In the genomic region with DNA sequence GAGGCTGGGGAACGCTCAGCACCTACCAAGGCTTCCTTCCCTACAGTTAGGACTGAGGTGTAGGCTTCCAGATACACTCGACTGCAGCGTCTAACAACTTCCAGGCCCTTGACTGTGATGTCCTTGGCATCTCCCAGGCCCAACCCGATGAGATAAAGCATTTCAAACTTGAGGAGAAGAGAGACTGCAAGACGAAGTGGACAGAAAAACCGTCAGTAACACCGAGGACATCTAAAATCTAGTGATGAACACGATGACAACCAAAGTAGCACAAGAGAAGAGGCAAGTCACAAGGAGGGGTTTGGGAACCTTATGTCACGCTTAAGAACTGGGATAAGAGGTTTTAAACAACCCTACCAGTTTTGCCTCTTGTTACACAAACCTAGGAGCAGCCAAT, we compare ENCODE assay signal across 8 cellular contexts. TPM values are rescaled to one million over a fixed set of nuclear protein-coding genes. Genes with fewer than 3 reads are reported as not detected.
DNase-seq lines count a peak whose midpoint lies in the region; ATAC-seq and TF ChIP-seq lines count a peak whose summit lies in the region.

No MANE protein-coding gene starts in this region.

- H3K4me3 ChIP-seq in AG04449 (ENCODE audit: low read depth, low read length) (peak overlapping the region; percentile 79), SK-N-MC (peak overlapping the region; percentile 91), colonic mucosa (peak overlapping the region; percentile 63), mesenchymal stem cell (ENCODE audit: insufficient read depth in 1 of 2, low read depth in 1 of 2, low read length in 2 of 2) (peak overlapping the region; percentile 77 to 86), transverse colon (peak overlapping the region; percentile 43 to 72 (median 64))

- no peak for TF ChIP-seq POLR2A in transverse colon (IDR thresholded peaks at IDR 0.05)

- TF ChIP-seq CTCF in AG04449 (IDR thresholded peaks at IDR 0.05; ENCODE audit: insufficient read depth, low read length, missing control alignments) (no peak), colonic mucosa (IDR thresholded peaks at IDR 0.05) (no peak), transverse colon (IDR thresholded peaks at IDR 0.05) (no peak)

- H4K8ac ChIP-seq in mesenchymal stem cell (ENCODE audit: low read length), result peak overlapping the region; percentile 72

- no peak overlapping the region for H2BK5ac ChIP-seq in mesenchymal stem cell (ENCODE audit: low read depth, low read length, poor library complexity, severe bottlenecking)

- H3K27me3 ChIP-seq in colonic mucosa (no peaks in the 10 kb centered on the region), mesenchymal stem cell (ENCODE audit: control insufficient read depth in 1 of 2, insufficient read depth in 1 of 2, low read length in 2 of 2) (no peaks in the 10 kb centered on the region), transverse colon (no peaks in the 10 kb centered on the region)

- H3K4me1 ChIP-seq in colonic mucosa (no peaks in the 10 kb centered on the region), mesenchymal stem cell (ENCODE audit: control insufficient read depth, insufficient read depth, low read depth, low read length) (peaks cover 3% of the 10 kb centered on the region), transverse colon (peaks cover 4 to 29% (median 6%) of the 10 kb centered on the region in 4 donors)

- WGBS in mesenchymal stem cell, result 7% methylated on average over 7 of the region's 9 CpGs
- 1 to 6% methylated on average over 3 to 9 of the region's 9 CpGs for WGBS in transverse colon (ENCODE audit: low coverage in 1 of 2), 2 donors

- H3K23ac ChIP-seq in mesenchymal stem cell (ENCODE audit: low read length in 2 of 2), result no peak overlapping the region

- TF ChIP-seq EP300 in transverse colon (IDR thresholded peaks at IDR 0.05; ENCODE audit: low read depth), result no peak

- peak; percentile 29 for ATAC-seq in GM18907 (IDR thresholded peaks at IDR 0.05; ENCODE audit: unreplicated experiment)
- peak; percentile 18 for ATAC-seq in HG03103 (IDR thresholded peaks at IDR 0.05; ENCODE audit: low read depth, unreplicated experiment)

- peak overlapping the region; percentile 89 for H3K4me2 ChIP-seq in mesenchymal stem cell (ENCODE audit: low read length, poor library complexity, severe bottlenecking)

- CTCF ChIA-PET in AG04449 (lab: Yijun Ruan, JAX), result interaction anchor here (1.5 to 3.0 kb wide), 2 partner anchors 214 to 263 kb away, joined by 8 to 18 read pairs; no protein-coding TSS in a partner anchor

- DNase-seq in AG04449 (ENCODE audit: low read depth, low spot score) (no peak), SK-N-MC (ENCODE audit: low read depth, low spot score) (no peak), colonic mucosa (peak; percentile 30), mesenchymal stem cell (no peak), transverse colon (peak; percentile 11), NCI-H1930 (lab: John Stamatoyannopoulos, UW) (no peak)

- POLR2A ChIA-PET in AG04449 (lab: Yijun Ruan, JAX), result no interaction called here

- H3K9ac ChIP-seq in SK-N-MC (ENCODE audit: insufficient read length) (peak overlapping the region; percentile 95), colonic mucosa (ENCODE audit: low read depth in 2 of 2, low read length in 2 of 2) (peak overlapping the region; percentile 48 to 76), mesenchymal stem cell (ENCODE audit: low read length) (peak overlapping the region; percentile 89)

- no peak overlapping the region for H4K91ac ChIP-seq in mesenchymal stem cell (ENCODE audit: low read length)

- H2AK5ac ChIP-seq in mesenchymal stem cell (ENCODE audit: low read length, severe bottlenecking), result no peak overlapping the region

- in situ Hi-C loops in transverse colon (cut with MboI; ENCODE audit: low pct_ligation_motif_present in 1 of 4, low pct_unique_long_range_greater_than_20kb in 1 of 4, low sequenced_read_pairs in 3 of 4), result no loop called here

- H2AFZ ChIP-seq in mesenchymal stem cell (ENCODE audit: low read depth, low read length), result no peak overlapping the region

- no peak overlapping the region for H2BK120ac ChIP-seq in mesenchymal stem cell (ENCODE audit: low read depth, low read length)

- intact Hi-C loops in colonic mucosa (cut with DNase I) (no loop called here), transverse colon (cut with DNase I; ENCODE audit: low total_unique reads) (no loop called here)

- H3K14ac ChIP-seq in mesenchymal stem cell (ENCODE audit: low read length in 2 of 2), result no peak overlapping the region

- H3K36me3 ChIP-seq in SK-N-MC (ENCODE audit: insufficient read depth, low read length), result peaks cover 49% of the 10 kb centered on the region
- no peaks in the 10 kb centered on the region for H3K36me3 ChIP-seq in colonic mucosa
- H3K36me3 ChIP-seq in mesenchymal stem cell (ENCODE audit: control insufficient read depth in 1 of 2, insufficient read depth in 2 of 2, low read depth in 1 of 2, low read length in 2 of 2), result peaks cover 0 to 12% of the 10 kb centered on the region in 2 experiments
- no peaks in the 10 kb centered on the region for H3K36me3 ChIP-seq in transverse colon

- H2BK12ac ChIP-seq in mesenchymal stem cell (ENCODE audit: low read length in 2 of 2), result no peak overlapping the region

- H3K9me3 ChIP-seq in SK-N-MC (ENCODE audit: low read depth, low read length), result no peaks in the 10 kb centered on the region
- no peaks in the 10 kb centered on the region for H3K9me3 ChIP-seq in colonic mucosa
- H3K9me3 ChIP-seq in mesenchymal stem cell (ENCODE audit: control insufficient read depth, low read length), result no peaks in the 10 kb centered on the region
- no peaks in the 10 kb centered on the region for H3K9me3 ChIP-seq in transverse colon

- H3K27ac ChIP-seq in SK-N-MC (peak overlapping the region; percentile 67), colonic mucosa (peak overlapping the region; percentile 82), mesenchymal stem cell (ENCODE audit: low read length, poor library complexity, severe bottlenecking) (peak overlapping the region; percentile 57), transverse colon (peak overlapping the region; percentile 83 to 89 (median 86))

- no peak overlapping the region for H2BK15ac ChIP-seq in mesenchymal stem cell (ENCODE audit: low read depth, poor library complexity, severe bottlenecking)

- H3K79me1 ChIP-seq in mesenchymal stem cell (replicated peaks; ENCODE audit: low read length, poor library complexity, severe bottlenecking), result peaks cover 18% of the 10 kb centered on the region

- peak overlapping the region in 1 of 2 experiments; percentile 5 for H3K4ac ChIP-seq in mesenchymal stem cell (ENCODE audit: low read depth in 1 of 2, low read length in 2 of 2)

- H3K18ac ChIP-seq in mesenchymal stem cell (ENCODE audit: low read depth in 1 of 2, low read length in 2 of 2), result peak overlapping the region in 1 of 2 experiments; percentile 16

RNA-seq across cellular contexts. Expression of gene DPH5, which starts 0.3 kb away (rescaled TPM):
- total RNA-seq in colonic mucosa, result 10 to 100 TPM; 20.1 to 32.4 TPM
- 37.4 TPM for polyA plus RNA-seq in mesenchymal stem cell (2013, experiment 1 of 2)
- 37.8 TPM for polyA plus RNA-seq in mesenchymal stem cell (2013, experiment 2 of 2)
- total RNA-seq in transverse colon, result 10 to 100 TPM in 3 of 4 donors, not detected in 1; 18.3 to 20.5 (median 18.9) TPM

Comparison
In these comparisons a context has a peak if more than half of its experiments do, and no peak if none do; other contexts are left out.
1. DNase-seq: peak in colonic mucosa (single experiment) and transverse colon (single experiment); none in AG04449 (single experiment), SK-N-MC (single experiment), mesenchymal stem cell (single experiment) and NCI-H1930 (0 of 2).
2. Peak in every context shown above with its lines, with median percentiles within 50 percentile points of each other: H3K4me3 ChIP-seq, H3K27ac ChIP-seq and H3K9ac ChIP-seq.